Comparison of ENCODE assay signal across 21 cellular contexts in the genomic region with DNA sequence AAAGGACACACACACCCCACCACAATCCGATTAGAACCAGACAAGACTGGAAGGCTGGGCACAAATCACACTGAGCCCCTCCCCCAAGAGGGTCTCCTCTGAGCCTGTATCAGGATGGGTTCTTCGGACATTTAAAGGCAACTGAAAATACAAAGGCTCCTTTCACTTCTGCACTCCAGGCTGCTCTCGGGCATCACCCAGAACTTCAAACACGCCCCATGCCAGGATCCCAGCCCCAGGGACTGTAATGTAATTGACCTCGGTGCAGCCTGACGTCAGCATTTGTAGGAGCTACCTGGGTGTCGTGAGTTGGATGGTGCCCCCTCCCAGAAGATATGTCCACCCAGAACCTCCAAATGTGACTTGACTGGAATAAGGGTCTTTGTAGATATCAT.
DNase-seq lines count a peak whose midpoint lies in the region; ATAC-seq, FAIRE-seq and TF ChIP-seq lines count a peak whose summit lies in the region.
"Had no signal": no experiment of that assay in that cellular context is flagged by ENCODE, and none has a peak within 500 bp of the region (broad histone marks: within the 10 kb centered on the region; RNA-seq: fewer than 3 reads in every experiment).

No MANE protein-coding gene starts in this region.

- FAIRE-seq in GM19239 (lab: Jason Lieb, UNC): no peak
- FAIRE-seq: A204.1, G401.6, HTR-8/SVneo, keratinocyte had no signal

- TF ChIP-seq CTCF in cardiac muscle cell (IDR thresholded peaks at IDR 0.05; ENCODE audit: low read depth, low read length) (no peak), heart right ventricle (IDR thresholded peaks at IDR 0.05) (no peak), osteoblast (IDR thresholded peaks at IDR 0.05; ENCODE audit: extremely low read depth, low read depth, low read length) (no peak)

- ATAC-seq in heart right ventricle (peak in 7 of 8 donors; percentile 1 to 37 (median 18)), HG02938 (IDR thresholded peaks at IDR 0.05; ENCODE audit: unreplicated experiment) (no peak)
- ATAC-seq: GM23338 had no signal

- peak overlapping the region; percentile 86 for H3K4me2 ChIP-seq in osteoblast (ENCODE audit: insufficient read depth, low read length)
- H3K4me2 ChIP-seq: GM23338 had no signal

- no peaks in the 10 kb centered on the region for H3K79me2 ChIP-seq in osteoblast (ENCODE audit: insufficient read depth, low read length)

- H3K27me3 ChIP-seq in cardiac muscle cell (no peaks in the 10 kb centered on the region), heart right ventricle (no peaks in the 10 kb centered on the region), osteoblast (ENCODE audit: insufficient read depth, low read length) (peaks cover 25% of the 10 kb centered on the region)
- H3K27me3 ChIP-seq: upper lobe of left lung had no signal

- no peaks in the 10 kb centered on the region for H3K36me3 ChIP-seq in cardiac muscle cell
- H3K36me3 ChIP-seq in heart right ventricle: no peaks in the 10 kb centered on the region
- no peaks in the 10 kb centered on the region for H3K36me3 ChIP-seq in osteoblast (ENCODE audit: insufficient read depth, low read length)
- H3K36me3 ChIP-seq: upper lobe of left lung had no signal

- H3K4me3 ChIP-seq in cardiac muscle cell (no peak overlapping the region), heart right ventricle (peak overlapping the region in 5 of 10 donors; percentile 5 to 26 (median 20)), osteoblast (ENCODE audit: insufficient read depth, low read length) (peak overlapping the region; percentile 63)
- H3K4me3 ChIP-seq: GM23338, upper lobe of left lung had no signal

- DNase-seq in cardiac muscle cell (ENCODE audit: low read depth in 1 of 2, low spot score in 1 of 2) (no peak), cardiac septum (ENCODE audit: low spot score) (no peak), heart right ventricle (no peak), osteoblast (ENCODE audit: insufficient read length, low spot score, missing footprints) (peak; percentile 87), midbrain (lab: John Stamatoyannopoulos, UW) (no peak), T-helper 2 cell (no peak), GM19239 (ENCODE audit: insufficient read length, low spot score) (no peak)
- DNase-seq: activated CD4-positive, alpha-beta T cell treated with anti-CD3 and anti-CD28 coated beads, Interleukin-2, amount 50 U/mL, for 48 hours; activated T-cell treated with anti-CD3 and anti-CD28 coated beads for 4 hours; NCI-H1105 treated with DMSO at 0.1 percent for 48 hours; NCI-H524 treated with DMSO at 0.1 percent for 48 hours; SHP77; stimulated activated naive CD4-positive, alpha-beta T cell; T-helper 1 cell had no signal

- H4K20me1 ChIP-seq in osteoblast (ENCODE audit: insufficient read depth, low read length): no peaks in the 10 kb centered on the region

- H3K27ac ChIP-seq in cardiac muscle cell (peak overlapping the region; percentile 3), heart right ventricle (peak overlapping the region; percentile 79 to 98 (median 94)), osteoblast (ENCODE audit: low read depth, low read length) (peak overlapping the region; percentile 43)

- H2AFZ ChIP-seq in osteoblast (ENCODE audit: low read length): peak overlapping the region; percentile 84
- H2AFZ ChIP-seq: GM23338 had no signal

- H3K4me1 ChIP-seq in cardiac muscle cell (ENCODE audit: low read depth) (peaks cover 7% of the 10 kb centered on the region), heart right ventricle (peaks cover 2 to 64% (median 38%) of the 10 kb centered on the region in 9 donors), osteoblast (ENCODE audit: insufficient read depth, low read length) (peaks cover 14% of the 10 kb centered on the region)

- intact Hi-C loops in cardiac septum (cut with DNase I) (loop anchor here (2.0 to 5.0 kb wide), 3 partner anchors 39 to 176 kb away; no protein-coding TSS in a partner anchor), heart right ventricle (cut with DNase I) (loop anchor here in 5 of 10 donors (1.0 to 10.0 kb wide), 7 partner anchors 34 to 283 kb away; partner anchors contain the start of gene ETS2 (in 3 of the 5))

- 52 to 53% methylated on average over 7 of the region's 7 CpGs for WGBS in heart right ventricle, 2 donors

- H3K9me3 ChIP-seq in cardiac muscle cell (ENCODE audit: low read depth): no peaks in the 10 kb centered on the region
- H3K9me3 ChIP-seq in heart right ventricle: no peaks in the 10 kb centered on the region
- H3K9me3 ChIP-seq in osteoblast (ENCODE audit: low read depth, low read length): peaks cover 2% of the 10 kb centered on the region
- H3K9me3 ChIP-seq: upper lobe of left lung had no signal

Comparison
In these comparisons a context has a peak if more than half of its experiments do, and no peak if none do; other contexts are left out.
1. H3K27ac ChIP-seq: peak in every context shown above with its lines; median percentile 94 in heart right ventricle; 43 in osteoblast; 3 in cardiac muscle cell.